In genomic region chr6:33431880-33432541, GRCh38 we compare ENCODE assay signal across 8 cellular contexts. TPM values are rescaled to one million over a fixed set of nuclear protein-coding genes. Genes with fewer than 3 reads are reported as not detected.
DNase-seq lines count a peak whose midpoint lies in the region; ATAC-seq and TF ChIP-seq lines count a peak whose summit lies in the region.

No MANE protein-coding gene starts in this region.

- H3K4me1 ChIP-seq in GM23338 (ENCODE audit: insufficient read depth) (peaks cover 58% of the 10 kb centered on the region), muscle layer of colon (ENCODE audit: insufficient read depth, low read length) (peaks cover 56% of the 10 kb centered on the region)

- H3K4me1 Mint-ChIP-seq in CD14-positive monocyte (peaks cover 60% of the 10 kb centered on the region), GM23338 (peaks cover 59% of the 10 kb centered on the region)
- peaks cover 53% of the 10 kb centered on the region for H3K4me1 Mint-ChIP-seq in activated naive CD8-positive, alpha-beta T cell treated with anti-CD3 and anti-CD28 coated beads, Interleukin-2, amount 10 ng/mL, durations not matched to agents 7 days and 5 days
- H3K4me1 Mint-ChIP-seq in activated T-helper 2 cell treated with anti-CD3 and anti-CD28 coated beads, Interferon-gamma antibody, Interleukin-2, Interleukin-4, amounts not matched to agents 10 μg/mL and 5 μg/mL and 100 μg/mL, durations not matched to agents 14 hours and 24 hours and 36 hours (ENCODE audit: low read depth): peaks cover 35% of the 10 kb centered on the region

- H3K9me3 Mint-ChIP-seq in CD14-positive monocyte: peaks cover 0 to 5% (median 0%) of the 10 kb centered on the region in 7 donors
- no peaks in the 10 kb centered on the region for H3K9me3 Mint-ChIP-seq in GM23338
- no peaks in the 10 kb centered on the region for H3K9me3 Mint-ChIP-seq in activated naive CD8-positive, alpha-beta T cell treated with anti-CD3 and anti-CD28 coated beads, Interleukin-2, amount 10 ng/mL, durations not matched to agents 7 days and 5 days
- H3K9me3 Mint-ChIP-seq in activated T-helper 2 cell treated with anti-CD3 and anti-CD28 coated beads, Interferon-gamma antibody, Interleukin-2, Interleukin-4, amounts not matched to agents 10 μg/mL and 5 μg/mL and 100 μg/mL, durations not matched to agents 14 hours and 24 hours and 36 hours: no peaks in the 10 kb centered on the region

- peak overlapping the region; percentile 64 for H3K4me3 ChIP-seq in GM23338
- H3K4me3 ChIP-seq in muscle layer of colon (ENCODE audit: low read depth in 1 of 2, low read length in 2 of 2): no peak overlapping the region

- H3K79me2 ChIP-seq in GM23338 (replicated peaks; ENCODE audit: insufficient read depth): peaks cover 71% of the 10 kb centered on the region

- intact Hi-C loops in CD14-positive monocyte (cut with micrococcal nuclease): no loop called here
- intact Hi-C loops in activated T-helper 2 cell treated with anti-CD3 and anti-CD28 coated beads, Interferon-gamma antibody, Interleukin-2, Interleukin-4, amounts not matched to agents 10 μg/mL and 5 μg/mL and 100 μg/mL, durations not matched to agents 14 hours and 24 hours and 36 hours (cut with micrococcal nuclease): no loop called here

- no peak overlapping the region for H2AFZ ChIP-seq in GM23338

- H3K36me3 ChIP-seq in GM23338 (ENCODE audit: insufficient read depth) (peaks cover 22% of the 10 kb centered on the region), muscle layer of colon (ENCODE audit: insufficient read depth, low read length) (peaks cover 20% of the 10 kb centered on the region)

- peak overlapping the region; percentile 90 for H3K4me2 ChIP-seq in GM23338

- POLR2A ChIA-PET in activated naive CD8-positive, alpha-beta T cell treated with anti-CD3 and anti-CD28 coated beads, Interleukin-2, amount 10 ng/mL, durations not matched to agents 7 days and 5 days (lab: Charles Lee): interaction anchor here (0.6 to 2.7 kb wide), 6 partner anchors 21 to 263 kb away, joined by 4 to 15 read pairs (median 6); partner anchors contain the start of genes B3GALT4, PHF1 and ZBTB9

- H3K27ac Mint-ChIP-seq in CD14-positive monocyte (peak overlapping the region in 4 of 7 donors; percentile 26 to 71 (median 46)), GM23338 (peak overlapping the region; percentile 90)
- peak overlapping the region; percentile 87 for H3K27ac Mint-ChIP-seq in activated naive CD8-positive, alpha-beta T cell treated with anti-CD3 and anti-CD28 coated beads, Interleukin-2, amount 10 ng/mL, durations not matched to agents 7 days and 5 days
- H3K27ac Mint-ChIP-seq in activated T-helper 2 cell treated with anti-CD3 and anti-CD28 coated beads, Interferon-gamma antibody, Interleukin-2, Interleukin-4, amounts not matched to agents 10 μg/mL and 5 μg/mL and 100 μg/mL, durations not matched to agents 14 hours and 24 hours and 36 hours: no peak overlapping the region

- peak; percentile 17 for ATAC-seq in GM23338
- ATAC-seq in activated naive CD8-positive, alpha-beta T cell treated with anti-CD3 and anti-CD28 coated beads, Interleukin-2, amount 10 ng/mL, durations not matched to agents 7 days and 5 days (ENCODE audit: low read depth): peak; percentile 13
- ATAC-seq in GM21390 (IDR thresholded peaks at IDR 0.05; ENCODE audit: unreplicated experiment): no peak

- no peaks in the 10 kb centered on the region for H3K9me3 ChIP-seq in muscle layer of colon (ENCODE audit: low read length)

- DNase-seq in CD14-positive monocyte (ENCODE audit: low spot score) (no peak), GM23338 (ENCODE audit: low spot score) (peak; percentile 66), NK-92 (lab: John Stamatoyannopoulos, UW; ENCODE audit: unreplicated experiment) (no peak), inferior parietal cortex (ENCODE audit: extremely low spot score) (no peak)
- no peak for DNase-seq in activated naive CD8-positive, alpha-beta T cell treated with anti-CD3 and anti-CD28 coated beads, Interleukin-2, amount 10 ng/mL, durations not matched to agents 7 days and 5 days
- DNase-seq in activated T-helper 2 cell treated with anti-CD3 and anti-CD28 coated beads, Interferon-gamma antibody, Interleukin-2, Interleukin-4, amounts not matched to agents 10 μg/mL and 5 μg/mL and 100 μg/mL, durations not matched to agents 14 hours and 24 hours and 36 hours (ENCODE audit: low spot score): no peak

- H3K27ac ChIP-seq in GM23338 (ENCODE audit: low read depth) (peak overlapping the region; percentile 100), muscle layer of colon (ENCODE audit: low read depth, low read length) (peak overlapping the region; percentile 82)

- TF ChIP-seq CTCF in CD14-positive monocyte (IDR thresholded peaks at IDR 0.05): no peak
- TF ChIP-seq CTCF in GM23338 (conservative IDR thresholded peaks at IDR 0.05; ENCODE audit: low read depth in 2 of 2): no peak

- H3K27me3 ChIP-seq in GM23338 (ENCODE audit: insufficient read depth) (no peaks in the 10 kb centered on the region), muscle layer of colon (ENCODE audit: control insufficient read depth in 1 of 2, insufficient read depth in 2 of 2, low read length in 2 of 2) (no peaks in the 10 kb centered on the region)

- peak overlapping the region; percentile 62 to 84 for H3K4me3 Mint-ChIP-seq in CD14-positive monocyte
- peak overlapping the region; percentile 80 for H3K4me3 Mint-ChIP-seq in GM23338
- peak overlapping the region; percentile 86 for H3K4me3 Mint-ChIP-seq in activated naive CD8-positive, alpha-beta T cell treated with anti-CD3 and anti-CD28 coated beads, Interleukin-2, amount 10 ng/mL, durations not matched to agents 7 days and 5 days
- no peak overlapping the region for H3K4me3 Mint-ChIP-seq in activated T-helper 2 cell treated with anti-CD3 and anti-CD28 coated beads, Interferon-gamma antibody, Interleukin-2, Interleukin-4, amounts not matched to agents 10 μg/mL and 5 μg/mL and 100 μg/mL, durations not matched to agents 14 hours and 24 hours and 36 hours (ENCODE audit: low read depth)

- no peaks in the 10 kb centered on the region; the same call in 1 of the 2 replicates for H4K20me1 ChIP-seq in GM23338 (replicated peaks; ENCODE audit: insufficient read depth)

- no peak overlapping the region for H3K9ac ChIP-seq in muscle layer of colon (ENCODE audit: low read length)

- no peaks in the 10 kb centered on the region for H3K9me2 ChIP-seq in GM23338 (ENCODE audit: insufficient read depth)

- H3K36me3 Mint-ChIP-seq in CD14-positive monocyte (peaks cover 12 to 28% of the 10 kb centered on the region in 2 donors), GM23338 (ENCODE audit: low read depth) (peaks cover 47% of the 10 kb centered on the region)
- H3K36me3 Mint-ChIP-seq in activated naive CD8-positive, alpha-beta T cell treated with anti-CD3 and anti-CD28 coated beads, Interleukin-2, amount 10 ng/mL, durations not matched to agents 7 days and 5 days: peaks cover 13% of the 10 kb centered on the region
- peaks cover 42% of the 10 kb centered on the region for H3K36me3 Mint-ChIP-seq in activated T-helper 2 cell treated with anti-CD3 and anti-CD28 coated beads, Interferon-gamma antibody, Interleukin-2, Interleukin-4, amounts not matched to agents 10 μg/mL and 5 μg/mL and 100 μg/mL, durations not matched to agents 14 hours and 24 hours and 36 hours (ENCODE audit: low read depth)

- H3K27me3 Mint-ChIP-seq in CD14-positive monocyte (ENCODE audit: low read depth in 3 of 3) (peaks cover 20 to 36% (median 21%) of the 10 kb centered on the region in 3 donors), GM23338 (ENCODE audit: insufficient read depth, low read depth, poor library complexity) (peaks cover 28% of the 10 kb centered on the region)
- no peaks in the 10 kb centered on the region for H3K27me3 Mint-ChIP-seq in activated naive CD8-positive, alpha-beta T cell treated with anti-CD3 and anti-CD28 coated beads, Interleukin-2, amount 10 ng/mL, durations not matched to agents 7 days and 5 days
- no peaks in the 10 kb centered on the region for H3K27me3 Mint-ChIP-seq in activated T-helper 2 cell treated with anti-CD3 and anti-CD28 coated beads, Interferon-gamma antibody, Interleukin-2, Interleukin-4, amounts not matched to agents 10 μg/mL and 5 μg/mL and 100 μg/mL, durations not matched to agents 14 hours and 24 hours and 36 hours (ENCODE audit: low read depth)

- H3F3A ChIP-seq in GM23338 (replicated peaks; ENCODE audit: low read depth): peaks cover 23% of the 10 kb centered on the region; the same call in 1 of the 2 replicates

RNA-seq across cellular contexts. Expression of gene SYNGAP1, which starts 12.1 kb away (rescaled TPM):
- polyA plus RNA-seq in CD14-positive monocyte: not detected
- 36.9 and 45.0 TPM in 2 replicates for total RNA-seq in GM23338 (2014; rRNA removed; shearing (Covaris generic))
- polyA plus RNA-seq in GM23338 (2016; fragmentation: Nextera tagmentation; extraction: Ambion mirVana): 12.9 and 13.9 TPM in 2 replicates
- 10 to 100 TPM; 53.3 to 60.1 TPM for total RNA-seq in activated naive CD8-positive, alpha-beta T cell treated with anti-CD3 and anti-CD28 coated beads, Interleukin-2, amount 10 ng/mL, durations not matched to agents 7 days and 5 days
- 60.1 and 71.3 TPM in 2 replicates for total RNA-seq in activated T-helper 2 cell treated with anti-CD3 and anti-CD28 coated beads, Interferon-gamma antibody, Interleukin-2, Interleukin-4, amounts not matched to agents 10 μg/mL and 5 μg/mL and 100 μg/mL, durations not matched to agents 14 hours and 24 hours and 36 hours

RNA-seq across cellular contexts. Expression of gene CUTA, which starts 14.1 kb away (rescaled TPM):
- polyA plus RNA-seq in CD14-positive monocyte: 100 to 1,000 TPM; 153 to 160 TPM
- 193 and 207 TPM in 2 replicates for total RNA-seq in GM23338 (2014; rRNA removed; shearing (Covaris generic))
- polyA plus RNA-seq in GM23338 (2016; fragmentation: Nextera tagmentation; extraction: Ambion mirVana): 421 and 426 TPM in 2 replicates
- 100 to 1,000 TPM; 202 to 209 TPM for total RNA-seq in activated naive CD8-positive, alpha-beta T cell treated with anti-CD3 and anti-CD28 coated beads, Interleukin-2, amount 10 ng/mL, durations not matched to agents 7 days and 5 days
- 143 and 146 TPM in 2 replicates for total RNA-seq in activated T-helper 2 cell treated with anti-CD3 and anti-CD28 coated beads, Interferon-gamma antibody, Interleukin-2, Interleukin-4, amounts not matched to agents 10 μg/mL and 5 μg/mL and 100 μg/mL, durations not matched to agents 14 hours and 24 hours and 36 hours

RNA-seq across cellular contexts. Expression of gene PHF1, which starts 21.2 kb away (rescaled TPM):
- 1 to 10 TPM; 3.0 to 3.5 TPM for polyA plus RNA-seq in CD14-positive monocyte
- 33.2 and 46.7 TPM in 2 replicates for total RNA-seq in GM23338 (2014; rRNA removed; shearing (Covaris generic))
- polyA plus RNA-seq in GM23338 (2016; fragmentation: Nextera tagmentation; extraction: Ambion mirVana): 29.4 and 31.4 TPM in 2 replicates
- total RNA-seq in activated naive CD8-positive, alpha-beta T cell treated with anti-CD3 and anti-CD28 coated beads, Interleukin-2, amount 10 ng/mL, durations not matched to agents 7 days and 5 days: 100 to 1,000 TPM in 1 of 2 experiments, 10 to 100 TPM in 1; 98.3 to 105 TPM
- 33.0 and 39.1 TPM in 2 replicates for total RNA-seq in activated T-helper 2 cell treated with anti-CD3 and anti-CD28 coated beads, Interferon-gamma antibody, Interleukin-2, Interleukin-4, amounts not matched to agents 10 μg/mL and 5 μg/mL and 100 μg/mL, durations not matched to agents 14 hours and 24 hours and 36 hours

RNA-seq across cellular contexts. Expression of gene ZBTB9, which starts 22.4 kb away (rescaled TPM):
- polyA plus RNA-seq in CD14-positive monocyte: 1 to 10 TPM in 1 of 2 donors, under 1 TPM in 1; 0.42 to 2.0 TPM
- total RNA-seq in GM23338 (2014; rRNA removed; shearing (Covaris generic)): 17.9 and 25.2 TPM in 2 replicates
- 13.5 and 13.6 TPM in 2 replicates for polyA plus RNA-seq in GM23338 (2016; fragmentation: Nextera tagmentation; extraction: Ambion mirVana)
- total RNA-seq in activated naive CD8-positive, alpha-beta T cell treated with anti-CD3 and anti-CD28 coated beads, Interleukin-2, amount 10 ng/mL, durations not matched to agents 7 days and 5 days: 1 to 10 TPM; 9.1 to 9.8 TPM
- 11.4 and 11.5 TPM in 2 replicates for total RNA-seq in activated T-helper 2 cell treated with anti-CD3 and anti-CD28 coated beads, Interferon-gamma antibody, Interleukin-2, Interleukin-4, amounts not matched to agents 10 μg/mL and 5 μg/mL and 100 μg/mL, durations not matched to agents 14 hours and 24 hours and 36 hours

RNA-seq across cellular contexts. Expression of gene KIFC1, which starts 40.4 kb away (rescaled TPM):
- polyA plus RNA-seq in CD14-positive monocyte (under 1 TPM; 0.14 to 0.68 TPM), GM23338 (2016; fragmentation: Nextera tagmentation; extraction: Ambion mirVana) (10.1 and 10.3 TPM in 2 replicates)
- 61.7 and 64.4 TPM in 2 replicates for total RNA-seq in GM23338 (2014; rRNA removed; shearing (Covaris generic))
- 100 to 1,000 TPM; 117 to 127 TPM for total RNA-seq in activated naive CD8-positive, alpha-beta T cell treated with anti-CD3 and anti-CD28 coated beads, Interleukin-2, amount 10 ng/mL, durations not matched to agents 7 days and 5 days
- 78.3 and 80.9 TPM in 2 replicates for total RNA-seq in activated T-helper 2 cell treated with anti-CD3 and anti-CD28 coated beads, Interferon-gamma antibody, Interleukin-2, Interleukin-4, amounts not matched to agents 10 μg/mL and 5 μg/mL and 100 μg/mL, durations not matched to agents 14 hours and 24 hours and 36 hours
